In genomic region chr3:127587876-127588275, GRCh38 we compare ENCODE assay signal across 18 cellular contexts.
"Had no signal": no experiment of that assay in that cellular context is flagged by ENCODE, and none has a peak within 500 bp of the region (broad histone marks: within the 10 kb centered on the region; RNA-seq: fewer than 3 reads in every experiment).

No MANE protein-coding gene starts in this region.

- H3K36me3 ChIP-seq: ascending aorta, thyroid gland had no signal

- H3K9ac ChIP-seq: parathyroid adenoma had no signal

- H3K9me3 ChIP-seq: ascending aorta, heart right ventricle, sigmoid colon, thyroid gland had no signal

- DNase-seq: activated CD4-positive, alpha-beta T cell treated with anti-CD3 and anti-CD28 coated beads, Interleukin-2, amount 50 U/mL, for 1 hour; activated CD8-positive, alpha-beta memory T cell treated with anti-CD3 and anti-CD28 coated beads for 24 hours; activated CD8-positive, alpha-beta memory T cell treated with anti-CD3 and anti-CD28 coated beads, Interleukin-2, amount 50 U/mL, for 48 hours; activated effector memory CD4-positive, alpha-beta T cell treated with anti-CD3 and anti-CD28 coated beads, Interleukin-2, amount 50 U/mL, for 16 hours; activated naive CD4-positive, alpha-beta T cell treated with anti-CD3 and anti-CD28 coated beads, Interleukin-2, amount 50 U/mL, for 16 hours; activated T-cell treated with anti-CD3 and anti-CD28 coated beads, Interleukin-2, amount 50 U/mL, for 48 hours; cortex of kidney; heart right ventricle; mesendoderm; naive thymus-derived CD4-positive, alpha-beta T cell; sigmoid colon; stimulated activated CD4-positive, alpha-beta T cell treated with anti-CD3 and anti-CD28 coated beads, Interleukin-4, amount 100 ng/mL, for 4 hours; T-cell; T-helper 9 cell; thyroid gland had no signal

- ATAC-seq: heart right ventricle; naive thymus-derived CD4-positive, alpha-beta T cell; stimulated activated memory B cell treated with anti-CD40 and anti-IgM and Interleukin-4, amounts not matched to agents 10 μg/mL and 1 μg/mL and 100 μg/mL, for 72 hours; T-cell had no signal

- H3K27ac ChIP-seq: ascending aorta, parathyroid adenoma, thyroid gland had no signal

- H3K4me3 ChIP-seq: thyroid gland had no signal

- H3K27me3 ChIP-seq: ascending aorta, heart right ventricle, sigmoid colon, thyroid gland had no signal

- H2AFZ ChIP-seq: parathyroid adenoma had no signal
